21 cellular contexts compared by ENCODE assay signal in the genomic region with DNA sequence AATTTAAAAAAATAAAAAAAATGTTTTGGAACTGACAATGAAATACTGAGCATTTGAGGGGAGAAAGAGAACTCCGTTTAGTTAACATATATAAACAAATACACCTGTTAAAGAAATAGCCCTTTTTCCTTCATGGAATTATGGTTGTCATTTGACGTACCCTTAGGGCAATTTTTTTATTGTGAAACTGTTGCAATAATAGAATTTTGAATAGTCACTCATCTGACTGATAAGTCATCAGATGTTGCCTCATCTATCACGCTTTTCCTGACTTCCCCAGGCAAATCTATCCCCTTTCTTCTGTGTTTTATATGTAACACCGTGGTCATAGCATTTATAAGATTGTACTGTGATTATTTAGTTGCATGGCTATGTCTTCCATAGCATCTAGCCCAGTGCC.
DNase-seq lines count a peak whose midpoint lies in the region; ATAC-seq and TF ChIP-seq lines count a peak whose summit lies in the region.
"Had no signal": no experiment of that assay in that cellular context is flagged by ENCODE, and none has a peak within 500 bp of the region (broad histone marks: within the 10 kb centered on the region; RNA-seq: fewer than 3 reads in every experiment).

No MANE protein-coding gene starts in this region.

- no peak overlapping the region for H3K18ac ChIP-seq in IMR-90 (ENCODE audit: low read depth, low read length)

- no peak overlapping the region for H2BK120ac ChIP-seq in IMR-90 (ENCODE audit: low read depth, low read length)

- no peak overlapping the region for H4K91ac ChIP-seq in IMR-90 (ENCODE audit: insufficient read depth, low read depth, low read length)

- no peak for TF ChIP-seq RAD21 in IMR-90 (IDR thresholded peaks at IDR 0.05; ENCODE audit: low read length)

- no CpG with 5 or more reads among the region's 4 CpGs for WGBS in IMR-90 (ENCODE audit: extremely low coverage in 2 of 2, insufficient read length in 1 of 2), 2 experiments
- WGBS in heart right ventricle, 2 donors: 91 to 96% methylated on average over 4 of the region's 4 CpGs

- no peaks in the 10 kb centered on the region for H3K79me1 ChIP-seq in IMR-90 (ENCODE audit: low read depth in 1 of 2, low read length in 2 of 2)

- H3K23ac ChIP-seq in IMR-90 (ENCODE audit: low read depth, low read length): no peak overlapping the region

- H3K36me3 ChIP-seq in IMR-90 (ENCODE audit: control insufficient read depth, insufficient read depth, low read length) (peaks cover 3% of the 10 kb centered on the region; the same call in 1 of the 2 replicates), heart right ventricle (peaks cover 0 to 22% (median 0%) of the 10 kb centered on the region in 9 donors)
- H3K36me3 ChIP-seq: BE2C, BLaER1 had no signal

- no peak overlapping the region for H2BK15ac ChIP-seq in IMR-90 (ENCODE audit: low read depth, low read length)

- no peaks in the 10 kb centered on the region for H3K9me3 ChIP-seq in IMR-90 (ENCODE audit: control insufficient read depth, insufficient read depth, low read length)
- H3K9me3 ChIP-seq in heart right ventricle: no peaks in the 10 kb centered on the region
- H3K9me3 ChIP-seq: BE2C, BLaER1 had no signal

- no peak overlapping the region for H4K5ac ChIP-seq in IMR-90 (ENCODE audit: low read depth, low read length)

- no peak overlapping the region for H3K4me2 ChIP-seq in IMR-90 (ENCODE audit: low read depth, low read length)
- H3K4me2 ChIP-seq: BLaER1 had no signal

- ATAC-seq in IMR-90 (ENCODE audit: low read depth): no peak
- ATAC-seq in heart right ventricle: no peak

- H2AK9ac ChIP-seq in IMR-90 (replicated peaks; ENCODE audit: low read depth, low read length, poor library complexity): no peak overlapping the region

- H2AK5ac ChIP-seq in IMR-90 (ENCODE audit: low read depth, low read length): no peak overlapping the region

- no peak overlapping the region for H3K14ac ChIP-seq in IMR-90 (replicated peaks; ENCODE audit: low read depth, low read length)

- no peak for TF ChIP-seq POLR2A in IMR-90 (IDR thresholded peaks at IDR 0.05; ENCODE audit: low read depth, low read length)

- no peaks in the 10 kb centered on the region for H3K9me1 ChIP-seq in IMR-90 (ENCODE audit: insufficient read depth, low read length)

- intact Hi-C loops in IMR-90 (cut with micrococcal nuclease): no loop called here
- intact Hi-C loops in heart right ventricle (cut with DNase I): no loop called here

- no peak overlapping the region for H2BK5ac ChIP-seq in IMR-90 (ENCODE audit: low read depth, low read length, poor library complexity, severe bottlenecking)

- H3K4me1 ChIP-seq in IMR-90 (ENCODE audit: control insufficient read depth, insufficient read depth, low read length): no peaks in the 10 kb centered on the region
- peaks cover 0 to under 1% (median 0%) of the 10 kb centered on the region in 9 donors for H3K4me1 ChIP-seq in heart right ventricle
- H3K4me1 ChIP-seq: BE2C, BLaER1 had no signal

- no peaks in the 10 kb centered on the region for H4K20me1 ChIP-seq in IMR-90 (ENCODE audit: insufficient read depth, low read length)
- H4K20me1 ChIP-seq: BLaER1 had no signal

- no peak for TF ChIP-seq CTCF in IMR-90 (conservative IDR thresholded peaks at IDR 0.05; ENCODE audit: low read depth, low read length)
- no peak for TF ChIP-seq CTCF in epithelial cell of esophagus (IDR thresholded peaks at IDR 0.05; ENCODE audit: insufficient read depth, low read depth, low read length, missing control alignments)
- no peak for TF ChIP-seq CTCF in heart right ventricle (IDR thresholded peaks at IDR 0.05)

- dilution Hi-C loops in IMR-90 (cut with HindIII; ENCODE audit: low sequenced_read_pairs, unreplicated experiment): no loop called here

- H3K4ac ChIP-seq in IMR-90 (ENCODE audit: low read depth, low read length): no peak overlapping the region

- BruUV-seq in IMR-90 (replicated peaks; lab: Mats Ljungman, UMichigan): no TSS peak

- in situ Hi-C loops in IMR-90 (cut with MboI; ENCODE audit: low sequenced_read_pairs): no loop called here

- no peak overlapping the region for H2AFZ ChIP-seq in IMR-90 (replicated peaks; ENCODE audit: low read length, poor library complexity)

- H3K56ac ChIP-seq in IMR-90 (ENCODE audit: extremely low read depth, insufficient read depth, low read length): no peak overlapping the region

- POLR2A ChIA-PET in IMR-90 (lab: Charles Lee; ENCODE audit: unreplicated experiment): no interaction called here

- DNase-seq in ELR (ENCODE audit: low read depth): peak; percentile 4
- no peak for DNase-seq in IMR-90
- peak; percentile 59 for DNase-seq in epithelial cell of esophagus (ENCODE audit: low read depth)
- no peak for DNase-seq in NCI-H2196 (lab: John Stamatoyannopoulos, UW; ENCODE audit: unreplicated experiment)
- no peak for DNase-seq in heart right ventricle
- DNase-seq: 8988T; ACHN; BE2C; C1 segment of cervical spinal cord; CD4-positive, alpha-beta memory T cell; CD4-positive, CD25-positive, alpha-beta regulatory T cell; CD8-positive, alpha-beta memory T cell; COR-L47; DMS 273 treated with DMSO at 0.1 percent for 48 hours; DMS153; DMS53; DMS79; DND-41; EL; GF-D8 had no signal

- CTCF ChIA-PET in IMR-90 (lab: Yijun Ruan, JAX): no interaction called here

- no peaks in the 10 kb centered on the region; the same call in 1 of the 2 replicates for H3K27me3 ChIP-seq in IMR-90 (ENCODE audit: control insufficient read depth, insufficient read depth, low read length)
- peaks cover 0 to 39% (median 0%) of the 10 kb centered on the region in 7 donors for H3K27me3 ChIP-seq in heart right ventricle
- H3K27me3 ChIP-seq: BE2C had no signal

- H3K9ac ChIP-seq in IMR-90 (ENCODE audit: low read depth, low read length): no peak overlapping the region
- H3K9ac ChIP-seq: BLaER1 had no signal

- no peak overlapping the region for H2BK20ac ChIP-seq in IMR-90 (ENCODE audit: low read depth, low read length)

- H3K4me3 ChIP-seq in IMR-90 (ENCODE audit: insufficient read depth, low read depth, low read length): no peak overlapping the region
- no peak overlapping the region for H3K4me3 ChIP-seq in epithelial cell of esophagus (ENCODE audit: low read length)
- H3K4me3 ChIP-seq in heart right ventricle: no peak overlapping the region
- H3K4me3 ChIP-seq: BLaER1 had no signal

- H3K27ac ChIP-seq in IMR-90 (ENCODE audit: insufficient read depth, low read length) (no peak overlapping the region), heart right ventricle (no peak overlapping the region)
- H3K27ac ChIP-seq: BLaER1 had no signal

- H4K8ac ChIP-seq in IMR-90 (ENCODE audit: low read depth in 2 of 2, low read length in 2 of 2): no peak overlapping the region

TF ChIP-seq in IMR-90, 13 proteins besides CTCF, POLR2A, EP300 and RAD21:
- TF ChIP-seq NFE2L2 (IDR thresholded peaks at IDR 0.05; ENCODE audit: low read depth, low read length) (no peak), CEBPB (IDR thresholded peaks at IDR 0.05; ENCODE audit: low read depth, low read length) (0 out of 2 replicates have a peak, but pooled peaks have one; percentile 2)

Comparison
In these comparisons a context has a peak if more than half of its experiments do, and no peak if none do; other contexts are left out.
1. DNase-seq: peak in ELR (single experiment) and epithelial cell of esophagus (single experiment); none in IMR-90 (single experiment), NCI-H2196 (single experiment) and heart right ventricle (0 of 2).